ENCODE assay signal across 8 cellular contexts in genomic region chr11:66467756-66468155, GRCh38. TPM values are rescaled to one million over a fixed set of nuclear protein-coding genes. Genes with fewer than 3 reads are reported as not detected.
DNase-seq lines count a peak whose midpoint lies in the region; ATAC-seq and TF ChIP-seq lines count a peak whose summit lies in the region.

No MANE protein-coding gene starts in this region.

- H3K27ac Mint-ChIP-seq in activated T-helper 1 cell treated with anti-CD3 and anti-CD28 coated beads, Interleukin-12 subunit alpha, Interleukin-12 subunit beta, Interleukin-2, Interleukin-4 antibody, amounts not matched to agents 30 ng/mL and 10 ng/mL and 1 ng/mL, durations not matched to agents 14 hours and 24 hours and 36 hours: peak overlapping the region; percentile 88
- peak overlapping the region; percentile 52 for H3K27ac Mint-ChIP-seq in stimulated activated naive CD8-positive, alpha-beta T cell treated with anti-CD3 and anti-CD28 coated beads, Interleukin-15, Interleukin-2, amounts not matched to agents 100 ng/mL and 50 ng/mL, for 24 hours

- H3K79me2 ChIP-seq in Loucy (ENCODE audit: insufficient read depth, low read length): no peaks in the 10 kb centered on the region

- peaks cover 6% of the 10 kb centered on the region for H3K9me3 Mint-ChIP-seq in activated T-helper 1 cell treated with anti-CD3 and anti-CD28 coated beads, Interleukin-12 subunit alpha, Interleukin-12 subunit beta, Interleukin-2, Interleukin-4 antibody, amounts not matched to agents 30 ng/mL and 10 ng/mL and 1 ng/mL, durations not matched to agents 14 hours and 24 hours and 36 hours
- peaks cover 1% of the 10 kb centered on the region for H3K9me3 Mint-ChIP-seq in stimulated activated naive CD8-positive, alpha-beta T cell treated with anti-CD3 and anti-CD28 coated beads, Interleukin-15, Interleukin-2, amounts not matched to agents 100 ng/mL and 50 ng/mL, for 24 hours

- 38 to 39% methylated on average over 6 of the region's 6 CpGs for WGBS in lower leg skin, 2 donors

- H3K4me3 ChIP-seq in Loucy (ENCODE audit: low read length, poor library complexity, severe bottlenecking) (peak overlapping the region; percentile 71), iPS-18c (ENCODE audit: insufficient read depth, low read depth, low read length) (peak overlapping the region; percentile 77), lower leg skin (ENCODE audit: low read depth, poor library complexity, severe bottlenecking) (no peak overlapping the region)

- H3K4me1 ChIP-seq in Loucy (ENCODE audit: insufficient read depth, low read length, poor library complexity, severe bottlenecking): peaks cover 28% of the 10 kb centered on the region

- DNase-seq in DMS53 treated with DMSO at 0.1 percent for 48 hours (lab: John Stamatoyannopoulos, UW; ENCODE audit: unreplicated experiment) (peak; percentile 41), lower leg skin (ENCODE audit: low spot score in 2 of 2) (no peak), cerebellar cortex (ENCODE audit: low spot score) (no peak)
- DNase-seq in activated T-helper 1 cell treated with anti-CD3 and anti-CD28 coated beads, Interleukin-12 subunit alpha, Interleukin-12 subunit beta, Interleukin-2, Interleukin-4 antibody, amounts not matched to agents 30 ng/mL and 10 ng/mL and 1 ng/mL, durations not matched to agents 14 hours and 24 hours and 36 hours (ENCODE audit: low spot score): no peak

- no peaks in the 10 kb centered on the region for H4K20me1 ChIP-seq in Loucy (ENCODE audit: insufficient read depth, low read length, poor library complexity, severe bottlenecking)

- H3K27me3 ChIP-seq in Loucy (ENCODE audit: insufficient read depth, low read length, poor library complexity, severe bottlenecking): no peaks in the 10 kb centered on the region

- H3K4me2 ChIP-seq in Loucy (ENCODE audit: low read depth, low read length, poor library complexity, severe bottlenecking): peak overlapping the region; percentile 66

- H3K9me2 ChIP-seq in Loucy (replicated peaks; ENCODE audit: low read depth, low read length): no peaks in the 10 kb centered on the region

- peak overlapping the region; percentile 17 for H3K9ac ChIP-seq in Loucy (ENCODE audit: low read depth, low read length, poor library complexity, severe bottlenecking)

- peaks cover 22% of the 10 kb centered on the region for H3K4me1 Mint-ChIP-seq in activated T-helper 1 cell treated with anti-CD3 and anti-CD28 coated beads, Interleukin-12 subunit alpha, Interleukin-12 subunit beta, Interleukin-2, Interleukin-4 antibody, amounts not matched to agents 30 ng/mL and 10 ng/mL and 1 ng/mL, durations not matched to agents 14 hours and 24 hours and 36 hours (ENCODE audit: low read depth)
- H3K4me1 Mint-ChIP-seq in stimulated activated naive CD8-positive, alpha-beta T cell treated with anti-CD3 and anti-CD28 coated beads, Interleukin-15, Interleukin-2, amounts not matched to agents 100 ng/mL and 50 ng/mL, for 24 hours (ENCODE audit: low read depth): peaks cover 41% of the 10 kb centered on the region

- H3K9me3 ChIP-seq in Loucy (ENCODE audit: insufficient read depth, low read depth, low read length) (no peaks in the 10 kb centered on the region; the same call in 1 of the 2 replicates), iPS-18c (ENCODE audit: control insufficient read depth, insufficient read depth, low read length) (peaks cover 2% of the 10 kb centered on the region)

- TF ChIP-seq POLR2A in lower leg skin (IDR thresholded peaks at IDR 0.05): no peak

- intact Hi-C loops in activated T-helper 1 cell treated with anti-CD3 and anti-CD28 coated beads, Interleukin-12 subunit alpha, Interleukin-12 subunit beta, Interleukin-2, Interleukin-4 antibody, amounts not matched to agents 30 ng/mL and 10 ng/mL and 1 ng/mL, durations not matched to agents 14 hours and 24 hours and 36 hours (cut with micrococcal nuclease): loop anchor here (2.0 to 5.0 kb wide), 3 partner anchors 43 to 375 kb away; partner anchors contain the start of genes BBS1, RBM14 and RCE1
- intact Hi-C loops in lower leg skin (cut with DNase I; ENCODE audit: low total_unique reads): no loop called here

- no peaks in the 10 kb centered on the region for H3K36me3 ChIP-seq in Loucy (ENCODE audit: insufficient read depth, low read length)

- H3K4me3 Mint-ChIP-seq in activated T-helper 1 cell treated with anti-CD3 and anti-CD28 coated beads, Interleukin-12 subunit alpha, Interleukin-12 subunit beta, Interleukin-2, Interleukin-4 antibody, amounts not matched to agents 30 ng/mL and 10 ng/mL and 1 ng/mL, durations not matched to agents 14 hours and 24 hours and 36 hours: peak overlapping the region; percentile 94
- H3K4me3 Mint-ChIP-seq in stimulated activated naive CD8-positive, alpha-beta T cell treated with anti-CD3 and anti-CD28 coated beads, Interleukin-15, Interleukin-2, amounts not matched to agents 100 ng/mL and 50 ng/mL, for 24 hours: peak overlapping the region; percentile 86

- H3K36me3 Mint-ChIP-seq in activated T-helper 1 cell treated with anti-CD3 and anti-CD28 coated beads, Interleukin-12 subunit alpha, Interleukin-12 subunit beta, Interleukin-2, Interleukin-4 antibody, amounts not matched to agents 30 ng/mL and 10 ng/mL and 1 ng/mL, durations not matched to agents 14 hours and 24 hours and 36 hours (ENCODE audit: low read depth): peaks cover 9% of the 10 kb centered on the region
- H3K36me3 Mint-ChIP-seq in stimulated activated naive CD8-positive, alpha-beta T cell treated with anti-CD3 and anti-CD28 coated beads, Interleukin-15, Interleukin-2, amounts not matched to agents 100 ng/mL and 50 ng/mL, for 24 hours (ENCODE audit: low read depth): peaks cover 3% of the 10 kb centered on the region

- no peak for ATAC-seq in GM19023 (IDR thresholded peaks at IDR 0.05; ENCODE audit: unreplicated experiment)

- H2AFZ ChIP-seq in Loucy (ENCODE audit: low read length): no peak overlapping the region

- H3F3A ChIP-seq in Loucy (ENCODE audit: low read depth): peaks cover 9% of the 10 kb centered on the region; the same call in 1 of the 2 replicates

- H3K27me3 Mint-ChIP-seq in activated T-helper 1 cell treated with anti-CD3 and anti-CD28 coated beads, Interleukin-12 subunit alpha, Interleukin-12 subunit beta, Interleukin-2, Interleukin-4 antibody, amounts not matched to agents 30 ng/mL and 10 ng/mL and 1 ng/mL, durations not matched to agents 14 hours and 24 hours and 36 hours (ENCODE audit: insufficient read depth): no peaks in the 10 kb centered on the region
- H3K27me3 Mint-ChIP-seq in stimulated activated naive CD8-positive, alpha-beta T cell treated with anti-CD3 and anti-CD28 coated beads, Interleukin-15, Interleukin-2, amounts not matched to agents 100 ng/mL and 50 ng/mL, for 24 hours: no peaks in the 10 kb centered on the region

- TF ChIP-seq CTCF in Loucy (conservative IDR thresholded peaks at IDR 0.05; ENCODE audit: low read length) (no peak), lower leg skin (IDR thresholded peaks at IDR 0.05) (no peak)

RNA-seq across cellular contexts. Expression of gene PELI3, which starts 1.1 kb away (rescaled TPM):
- total RNA-seq in activated T-helper 1 cell treated with anti-CD3 and anti-CD28 coated beads, Interleukin-12 subunit alpha, Interleukin-12 subunit beta, Interleukin-2, Interleukin-4 antibody, amounts not matched to agents 30 ng/mL and 10 ng/mL and 1 ng/mL, durations not matched to agents 14 hours and 24 hours and 36 hours: 15.3 and 15.8 TPM in 2 replicates
- 10 to 100 TPM; 14.3 to 22.0 (median 17.1) TPM for total RNA-seq in lower leg skin

RNA-seq across cellular contexts. Expression of gene DPP3, which starts 12.5 kb away (rescaled TPM):
- 102 and 112 TPM in 2 replicates for total RNA-seq in activated T-helper 1 cell treated with anti-CD3 and anti-CD28 coated beads, Interleukin-12 subunit alpha, Interleukin-12 subunit beta, Interleukin-2, Interleukin-4 antibody, amounts not matched to agents 30 ng/mL and 10 ng/mL and 1 ng/mL, durations not matched to agents 14 hours and 24 hours and 36 hours
- total RNA-seq in lower leg skin: 10 to 100 TPM; 15.5 to 48.5 (median 20.1) TPM

RNA-seq across cellular contexts. Expression of gene MRPL11, which starts 29.1 kb away (rescaled TPM):
- 93.0 and 93.6 TPM in 2 replicates for total RNA-seq in activated T-helper 1 cell treated with anti-CD3 and anti-CD28 coated beads, Interleukin-12 subunit alpha, Interleukin-12 subunit beta, Interleukin-2, Interleukin-4 antibody, amounts not matched to agents 30 ng/mL and 10 ng/mL and 1 ng/mL, durations not matched to agents 14 hours and 24 hours and 36 hours
- 10 to 100 TPM; 30.6 to 41.1 (median 36.2) TPM for total RNA-seq in lower leg skin

RNA-seq across cellular contexts. Expression of gene BBS1, which starts 42.7 kb away (rescaled TPM):
- 18.0 and 18.1 TPM in 2 replicates for total RNA-seq in activated T-helper 1 cell treated with anti-CD3 and anti-CD28 coated beads, Interleukin-12 subunit alpha, Interleukin-12 subunit beta, Interleukin-2, Interleukin-4 antibody, amounts not matched to agents 30 ng/mL and 10 ng/mL and 1 ng/mL, durations not matched to agents 14 hours and 24 hours and 36 hours
- total RNA-seq in lower leg skin: 10 to 100 TPM; 27.4 to 51.6 (median 37.1) TPM

RNA-seq across cellular contexts. Expression of gene NPAS4, which starts 46.9 kb away (rescaled TPM):
- total RNA-seq in activated T-helper 1 cell treated with anti-CD3 and anti-CD28 coated beads, Interleukin-12 subunit alpha, Interleukin-12 subunit beta, Interleukin-2, Interleukin-4 antibody, amounts not matched to agents 30 ng/mL and 10 ng/mL and 1 ng/mL, durations not matched to agents 14 hours and 24 hours and 36 hours: not detected in 2 replicates
- total RNA-seq in lower leg skin: under 1 TPM in 1 of 4 donors, not detected in 3; 0.19 TPM
